Comparison of ENCODE assay signal across 12 cellular contexts in the genomic region with DNA sequence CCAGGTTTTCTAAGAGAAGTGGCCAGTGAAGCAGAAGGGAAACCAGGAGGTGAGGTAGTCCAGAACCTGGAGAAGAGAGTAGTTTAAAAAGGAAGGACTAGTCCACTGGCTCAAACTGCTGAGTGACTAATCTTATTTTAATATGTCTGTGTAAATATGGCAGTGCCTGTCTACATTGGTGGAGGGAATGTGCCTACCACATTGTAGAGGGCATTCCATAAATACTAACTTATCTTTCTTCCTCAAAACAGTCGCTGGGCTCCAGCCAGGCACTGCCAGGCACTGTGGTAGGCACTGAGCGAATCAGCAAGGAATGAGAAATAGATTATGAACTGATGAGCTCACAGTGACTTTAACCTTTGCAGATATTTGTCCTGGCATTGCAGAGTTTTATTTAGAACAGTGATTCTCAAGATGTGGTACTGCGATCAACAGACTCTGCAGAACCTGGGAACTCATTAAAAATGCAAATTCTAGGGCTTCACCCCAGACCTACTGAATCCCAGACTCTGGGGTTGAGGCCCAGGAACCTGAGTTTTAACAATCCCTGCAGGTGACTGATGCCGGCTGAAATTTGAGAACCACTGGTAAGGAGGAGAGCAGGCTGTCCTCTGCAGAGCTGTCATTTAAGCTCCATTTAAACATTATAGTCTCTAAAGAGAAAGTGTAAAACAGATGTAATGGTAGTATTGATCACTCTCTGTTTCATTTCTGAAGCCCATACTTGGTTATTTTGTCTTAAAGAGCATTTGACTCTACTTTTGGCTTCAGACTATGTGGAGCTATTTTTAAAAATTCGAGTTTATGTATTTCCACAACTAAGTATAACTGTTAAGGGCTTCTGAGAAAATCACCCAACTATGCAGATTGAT.
DNase-seq lines count a peak whose midpoint lies in the region; ATAC-seq, FAIRE-seq and TF ChIP-seq lines count a peak whose summit lies in the region.
"Had no signal": no experiment of that assay in that cellular context is flagged by ENCODE, and none has a peak within 500 bp of the region (broad histone marks: within the 10 kb centered on the region; RNA-seq: fewer than 3 reads in every experiment).

No MANE protein-coding gene starts in this region.

- TF ChIP-seq EP300 in H1 (IDR thresholded peaks at IDR 0.05; ENCODE audit: borderline replicate concordance in 1 of 2, low read depth in 2 of 2, low read length in 2 of 2), result no peak
- no peak for TF ChIP-seq EP300 in suprapubic skin (IDR thresholded peaks at IDR 0.05)

- TF ChIP-seq RAD21 in H1 (IDR thresholded peaks at IDR 0.05 in 1 of 2, conservative IDR thresholded peaks at IDR 0.05 in 1 of 2; ENCODE audit: low read depth in 2 of 2, low read length in 2 of 2), result no peak

- H3K27ac ChIP-seq in H1 (ENCODE audit: low read depth, low read length) (no peak overlapping the region), suprapubic skin (no peak overlapping the region)
- H3K27ac ChIP-seq: psoas muscle, vagina had no signal

- H3K9me3 ChIP-seq in H1 (ENCODE audit: insufficient read depth in 2 of 2, low read depth in 1 of 2, low read length in 1 of 2), result no peaks in the 10 kb centered on the region
- H3K9me3 ChIP-seq in suprapubic skin, result no peaks in the 10 kb centered on the region
- H3K9me3 ChIP-seq: psoas muscle, vagina had no signal

- H2BK5ac ChIP-seq in H1 (ENCODE audit: low read depth, low read length), result no peak overlapping the region

- H3K36me3 Mint-ChIP-seq in activated naive CD8-positive, alpha-beta T cell treated with anti-CD3 and anti-CD28 coated beads, Interleukin-2, amount 50 U/mL, for 24 hours (ENCODE audit: low read depth), result no peaks in the 10 kb centered on the region

- no peak overlapping the region for H4K5ac ChIP-seq in H1 (ENCODE audit: insufficient read length, low read depth, low read length)

- no peaks in the 10 kb centered on the region for H3K4me1 Mint-ChIP-seq in activated naive CD8-positive, alpha-beta T cell treated with anti-CD3 and anti-CD28 coated beads, Interleukin-2, amount 50 U/mL, for 24 hours

- no peak overlapping the region for H3K14ac ChIP-seq in H1 (ENCODE audit: insufficient read length)

- no peak overlapping the region for H3K9ac ChIP-seq in H1 (replicated peaks in 1 of 4; ENCODE audit: extremely low read depth in 1 of 4, low read depth in 3 of 4, low read length in 3 of 4)

- H3K23ac ChIP-seq in H1 (ENCODE audit: insufficient read length), result no peak overlapping the region

- TF ChIP-seq POLR2A in H1 (IDR thresholded peaks at IDR 0.05; ENCODE audit: control extremely low read depth in 1 of 2, low read depth in 2 of 2, low read length in 2 of 2), result no peak
- TF ChIP-seq POLR2A in suprapubic skin (IDR thresholded peaks at IDR 0.05), result no peak

- H2AK5ac ChIP-seq in H1 (ENCODE audit: low read depth, low read length), result no peak overlapping the region

- H3K79me1 ChIP-seq in H1 (ENCODE audit: low read depth, low read length), result no peaks in the 10 kb centered on the region

- no peaks in the 10 kb centered on the region for H3K9me3 Mint-ChIP-seq in activated naive CD8-positive, alpha-beta T cell treated with anti-CD3 and anti-CD28 coated beads, Interleukin-2, amount 50 U/mL, for 24 hours

- TF ChIP-seq CTCF in H1 (IDR thresholded peaks at IDR 0.05; ENCODE audit: control extremely low read depth in 1 of 3, insufficient read depth in 1 of 3, low read depth in 1 of 3, low read length in 3 of 3) (no peak), suprapubic skin (IDR thresholded peaks at IDR 0.05) (no peak)

- H3K4me3 ChIP-seq in H1 (ENCODE audit: extremely low read depth in 1 of 4, insufficient read depth in 2 of 4, low read depth in 3 of 4, low read length in 4 of 4), result no peak overlapping the region
- no peak overlapping the region for H3K4me3 ChIP-seq in suprapubic skin
- H3K4me3 ChIP-seq: psoas muscle, vagina had no signal

- no peak overlapping the region for H3K56ac ChIP-seq in H1 (replicated peaks; ENCODE audit: insufficient read length, low read depth, low read length)

- no peak overlapping the region for H2AFZ ChIP-seq in H1 (ENCODE audit: low read length)

- H3K4me1 ChIP-seq in H1 (replicated peaks in 1 of 4; ENCODE audit: control insufficient read depth in 3 of 4, insufficient read depth in 4 of 4, low read length in 3 of 4) (peaks cover 0 to 8% (median 7%) of the 10 kb centered on the region in 4 experiments; a peak in 4 of 7 replicates), suprapubic skin (no peaks in the 10 kb centered on the region)
- H3K4me1 ChIP-seq: psoas muscle, vagina had no signal

- no peak overlapping the region for H3K18ac ChIP-seq in H1 (ENCODE audit: extremely low read depth, low read length)

- no peak overlapping the region for H4K8ac ChIP-seq in H1 (ENCODE audit: extremely low read depth, insufficient read depth, low read length)

- H3K4me2 ChIP-seq in H1 (ENCODE audit: insufficient read depth in 1 of 2, low read depth in 2 of 2, low read length in 2 of 2), result no peak overlapping the region

- no peak overlapping the region for H3K4ac ChIP-seq in H1 (replicated peaks; ENCODE audit: insufficient read length, low read depth, low read length)

- H3K27me3 ChIP-seq in H1 (replicated peaks in 1 of 4; ENCODE audit: control insufficient read depth in 3 of 4, extremely low read depth in 1 of 4, insufficient read depth in 3 of 4, low read length in 3 of 4) (no peaks in the 10 kb centered on the region), suprapubic skin (no peaks in the 10 kb centered on the region)
- H3K27me3 ChIP-seq: vagina had no signal

- WGBS in H1 (ENCODE audit: extremely low coverage in 1 of 2, insufficient coverage in 1 of 2, insufficient read length in 1 of 2, insufficient replicate concordance in 2 of 2, low coverage in 1 of 2, low lambda C conversion rate in 2 of 2, missing lambda C conversion rate in 1 of 2), 2 experiments, result 64% methylated on average over 5 of the region's 5 CpGs; no CpG with 5 or more reads in 1 of the 2 experiments
- 70% methylated on average over 5 of the region's 5 CpGs for WGBS in suprapubic skin

- H4K20me1 ChIP-seq in H1 (replicated peaks in 1 of 2; ENCODE audit: control insufficient read depth in 1 of 2, insufficient read depth in 2 of 2, low read length in 2 of 2), result no peaks in the 10 kb centered on the region

- peaks cover 4% of the 10 kb centered on the region for H3K27me3 Mint-ChIP-seq in activated naive CD8-positive, alpha-beta T cell treated with anti-CD3 and anti-CD28 coated beads, Interleukin-2, amount 50 U/mL, for 24 hours

- no peak overlapping the region for H2BK20ac ChIP-seq in H1 (ENCODE audit: low read length)

- no peak overlapping the region for H3K27ac Mint-ChIP-seq in activated naive CD8-positive, alpha-beta T cell treated with anti-CD3 and anti-CD28 coated beads, Interleukin-2, amount 50 U/mL, for 24 hours

- no peaks in the 10 kb centered on the region for H3K79me2 ChIP-seq in H1 (ENCODE audit: control insufficient read depth in 1 of 2, insufficient read depth in 2 of 2, low read length in 2 of 2)

- H2BK15ac ChIP-seq in H1 (ENCODE audit: low read length), result no peak overlapping the region

- POLR2A ChIA-PET in H1 (lab: Charles Lee; ENCODE audit: partially characterized antibody), result interaction anchor here (1.0 kb wide), 1 partner anchor 224 kb away, joined by 3 read pairs; no protein-coding TSS in a partner anchor

- no peak for ATAC-seq in activated naive CD8-positive, alpha-beta T cell treated with anti-CD3 and anti-CD28 coated beads, Interleukin-2, amount 50 U/mL, for 24 hours
- ATAC-seq: psoas muscle had no signal

- no peak overlapping the region for H2BK12ac ChIP-seq in H1 (ENCODE audit: low read depth, low read length)

- no peaks in the 10 kb centered on the region for H3K23me2 ChIP-seq in H1 (ENCODE audit: low read depth, low read length)

- H2BK120ac ChIP-seq in H1 (replicated peaks; ENCODE audit: low read depth, low read length), result no peak overlapping the region

- DNase-seq in DMS53 (lab: John Stamatoyannopoulos, UW), result peak; percentile 79
- DNase-seq in NCI-H2107 (lab: John Stamatoyannopoulos, UW), result peak; percentile 10
- DNase-seq in H1 (ENCODE audit: low read depth in 1 of 2, low spot score in 2 of 2), result no peak
- DNase-seq in mucosa of gallbladder (ENCODE audit: low spot score), result peak; percentile 84
- no peak for DNase-seq in GOT3 (lab: John Stamatoyannopoulos, UW)
- DNase-seq in activated naive CD8-positive, alpha-beta T cell treated with anti-CD3 and anti-CD28 coated beads, Interleukin-2, amount 50 U/mL, for 24 hours, result no peak
- no peak for DNase-seq in suprapubic skin (ENCODE audit: low spot score in 2 of 2)
- no peak for DNase-seq in activated CD4-positive, alpha-beta T cell treated with anti-CD3 and anti-CD28 coated beads for 1 hour
- DNase-seq: KG1, NCI-H446 treated with DMSO at 0.1 percent for 48 hours, psoas muscle had no signal

- no peak overlapping the region for H4K91ac ChIP-seq in H1 (replicated peaks; ENCODE audit: insufficient read length, low read length)

- CTCF ChIA-PET in H1 (lab: Charles Lee; ENCODE audit: partially characterized antibody), result interaction anchor here (0.8 to 1.7 kb wide), 9 partner anchors 21 to 197 kb away, joined by 3 to 9 read pairs (median 3); no protein-coding TSS in a partner anchor

- no peaks in the 10 kb centered on the region for H3K36me3 ChIP-seq in H1 (ENCODE audit: control insufficient read depth in 2 of 4, insufficient read depth in 4 of 4, low read length in 3 of 4)
- H3K36me3 ChIP-seq in suprapubic skin, result no peaks in the 10 kb centered on the region
- H3K36me3 ChIP-seq: vagina had no signal

- H3K4me3 Mint-ChIP-seq in activated naive CD8-positive, alpha-beta T cell treated with anti-CD3 and anti-CD28 coated beads, Interleukin-2, amount 50 U/mL, for 24 hours, result no peak overlapping the region

- FAIRE-seq in H1 (lab: Jason Lieb, UNC), result no peak

TF ChIP-seq in H1, 55 proteins besides CTCF, POLR2A, EP300 and RAD21:
- TF ChIP-seq POU5F1 (IDR thresholded peaks at IDR 0.05; ENCODE audit: low read depth, low read length) (no peak), PHF8 (conservative IDR thresholded peaks at IDR 0.05; ENCODE audit: low read depth, low read length) (no peak), RXRA (IDR thresholded peaks at IDR 0.05; ENCODE audit: insufficient read depth, low read depth, low read length) (no peak), ASH2L (IDR thresholded peaks at IDR 0.05; ENCODE audit: low read length) (no peak), KDM1A (IDR thresholded peaks at IDR 0.05; ENCODE audit: borderline replicate concordance, low read length) (no peak), SIN3A (conservative IDR thresholded peaks at IDR 0.05 in 1 of 2, IDR thresholded peaks at IDR 0.05 in 1 of 2; ENCODE audit: low read depth in 1 of 2, low read length in 2 of 2) (no peak)
- TF ChIP-seq, protein P1, sequence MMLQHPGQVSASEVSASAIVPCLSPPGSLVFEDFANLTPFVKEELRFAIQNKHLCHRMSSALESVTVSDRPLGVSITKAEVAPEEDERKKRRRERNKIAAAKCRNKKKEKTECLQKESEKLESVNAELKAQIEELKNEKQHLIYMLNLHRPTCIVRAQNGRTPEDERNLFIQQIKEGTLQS (IDR thresholded peaks at IDR 0.05; ENCODE audit: insufficient read depth, low read depth, low read length), result peak; percentile 67
- TF ChIP-seq, protein P2, sequence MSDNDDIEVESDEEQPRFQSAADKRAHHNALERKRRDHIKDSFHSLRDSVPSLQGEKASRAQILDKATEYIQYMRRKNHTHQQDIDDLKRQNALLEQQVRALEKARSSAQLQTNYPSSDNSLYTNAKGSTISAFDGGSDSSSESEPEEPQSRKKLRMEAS (IDR thresholded peaks at IDR 0.05), result no peak

Comparison
In these comparisons a context has a peak if more than half of its experiments do, and no peak if none do; other contexts are left out.
1. DNase-seq: peak in DMS53 (single experiment), NCI-H2107 (single experiment) and mucosa of gallbladder (single experiment); none in H1 (0 of 2), GOT3 (single experiment), activated naive CD8-positive, alpha-beta T cell treated with anti-CD3 and anti-CD28 coated beads, Interleukin-2, amount 50 U/mL, for 24 hours (single experiment), suprapubic skin (0 of 2) and activated CD4-positive, alpha-beta T cell treated with anti-CD3 and anti-CD28 coated beads for 1 hour (single experiment).